Comparison of ENCODE assay signal across 8 cellular contexts in genomic region chr10:69413221-69413865, GRCh38. TPM values are rescaled to one million over a fixed set of nuclear protein-coding genes. Genes with fewer than 3 reads are reported as not detected.
DNase-seq lines count a peak whose midpoint lies in the region; ATAC-seq and TF ChIP-seq lines count a peak whose summit lies in the region.

No MANE protein-coding gene starts in this region.

- H3K9me3 Mint-ChIP-seq in activated T-cell treated with anti-CD3 and anti-CD28 coated beads, Interleukin-2, amount 50 U/mL, for 24 hours = no peaks in the 10 kb centered on the region

- no peak overlapping the region for H3K27ac ChIP-seq in osteoblast (ENCODE audit: low read depth, low read length)

- DNase-seq in activated T-cell treated with anti-CD3 and anti-CD28 coated beads, Interleukin-2, amount 50 U/mL, for 24 hours = peak; percentile 49
- no peak for DNase-seq in activated T-cell treated with anti-CD3 and anti-CD28 coated beads, Interleukin-2, amount 50 U/mL, for 1 hour
- DNase-seq in NCI-H2107 (lab: John Stamatoyannopoulos, UW) (peak; percentile 7), globus pallidus (ENCODE audit: low spot score) (peak; percentile 33), osteoblast (ENCODE audit: insufficient read length, low spot score, missing footprints) (peak; percentile 98), DMS153 treated with DMSO at 0.1 percent for 48 hours (lab: John Stamatoyannopoulos, UW; ENCODE audit: unreplicated experiment) (no peak)
- peak; percentile 37 for DNase-seq in activated CD8-positive, alpha-beta memory T cell treated with anti-CD3 and anti-CD28 coated beads, Interleukin-2, amount 50 U/mL, for 4 hours

- peaks cover 10% of the 10 kb centered on the region for H3K4me1 Mint-ChIP-seq in activated T-cell treated with anti-CD3 and anti-CD28 coated beads, Interleukin-2, amount 50 U/mL, for 24 hours (ENCODE audit: low read depth)

- H3K4me2 ChIP-seq in osteoblast (ENCODE audit: insufficient read depth, low read length) = peak overlapping the region; percentile 52

- no peaks in the 10 kb centered on the region for H3K36me3 ChIP-seq in osteoblast (ENCODE audit: insufficient read depth, low read length)

- no peak for ATAC-seq in GM21367 (IDR thresholded peaks at IDR 0.05; ENCODE audit: unreplicated experiment)

- H4K20me1 ChIP-seq in osteoblast (ENCODE audit: insufficient read depth, low read length) = no peaks in the 10 kb centered on the region

- H3K36me3 Mint-ChIP-seq in activated T-cell treated with anti-CD3 and anti-CD28 coated beads, Interleukin-2, amount 50 U/mL, for 24 hours (ENCODE audit: low read depth) = no peaks in the 10 kb centered on the region

- H3K4me3 Mint-ChIP-seq in activated T-cell treated with anti-CD3 and anti-CD28 coated beads, Interleukin-2, amount 50 U/mL, for 24 hours = no peak overlapping the region

- H3K79me2 ChIP-seq in osteoblast (ENCODE audit: insufficient read depth, low read length) = no peaks in the 10 kb centered on the region

- no peaks in the 10 kb centered on the region for H3K27me3 Mint-ChIP-seq in activated T-cell treated with anti-CD3 and anti-CD28 coated beads, Interleukin-2, amount 50 U/mL, for 24 hours

- no peak overlapping the region for H3K4me3 ChIP-seq in osteoblast (ENCODE audit: insufficient read depth, low read length)

- no peak overlapping the region for H3K27ac Mint-ChIP-seq in activated T-cell treated with anti-CD3 and anti-CD28 coated beads, Interleukin-2, amount 50 U/mL, for 24 hours

- TF ChIP-seq CTCF in osteoblast (IDR thresholded peaks at IDR 0.05; ENCODE audit: extremely low read depth, low read depth, low read length) = peak; percentile 72

- H3K27me3 ChIP-seq in osteoblast (ENCODE audit: insufficient read depth, low read length) = peaks cover 12% of the 10 kb centered on the region

- no peaks in the 10 kb centered on the region for H3K9me3 ChIP-seq in osteoblast (ENCODE audit: low read depth, low read length)

- no peak overlapping the region for H2AFZ ChIP-seq in osteoblast (ENCODE audit: low read length)

- H3K4me1 ChIP-seq in osteoblast (ENCODE audit: insufficient read depth, low read length) = peaks cover 4% of the 10 kb centered on the region

RNA-seq across cellular contexts. Expression of gene TACR2, which starts 3.4 kb away (rescaled TPM):
- total RNA-seq in osteoblast = 0.29 and 0.36 TPM in 2 replicates

RNA-seq across cellular contexts. Expression of gene TSPAN15, which starts 37.9 kb away (rescaled TPM):
- total RNA-seq in osteoblast = 0.59 and 0.72 TPM in 2 replicates

Comparison
In these comparisons a context has a peak if more than half of its experiments do, and no peak if none do; other contexts are left out.
1. DNase-seq: peak in activated T-cell treated with anti-CD3 and anti-CD28 coated beads, Interleukin-2, amount 50 U/mL, for 24 hours (single experiment), NCI-H2107 (single experiment), activated CD8-positive, alpha-beta memory T cell treated with anti-CD3 and anti-CD28 coated beads, Interleukin-2, amount 50 U/mL, for 4 hours (single experiment), globus pallidus (single experiment) and osteoblast (single experiment); none in activated T-cell treated with anti-CD3 and anti-CD28 coated beads, Interleukin-2, amount 50 U/mL, for 1 hour (single experiment) and DMS153 treated with DMSO at 0.1 percent for 48 hours (single experiment).